Comparison of ENCODE assay signal across 16 cellular contexts in genomic region chr10:133385214-133385613, GRCh38. TPM values are rescaled to one million over a fixed set of nuclear protein-coding genes. Genes with fewer than 3 reads are reported as not detected.
DNase-seq lines count a peak whose midpoint lies in the region; ATAC-seq and TF ChIP-seq lines count a peak whose summit lies in the region.
"Had no signal": no experiment of that assay in that cellular context is flagged by ENCODE, and none has a peak within 500 bp of the region (broad histone marks: within the 10 kb centered on the region; RNA-seq: fewer than 3 reads in every experiment).

No MANE protein-coding gene starts in this region.

- H3K9me3 ChIP-seq in right cardiac atrium (ENCODE audit: control insufficient read depth, low read length): no peaks in the 10 kb centered on the region
- H3K9me3 ChIP-seq in heart right ventricle: no peaks in the 10 kb centered on the region
- H3K9me3 ChIP-seq in WERI-Rb-1 (ENCODE audit: severe bottlenecking): no peaks in the 10 kb centered on the region
- no peaks in the 10 kb centered on the region for H3K9me3 ChIP-seq in left lung
- H3K9me3 ChIP-seq in upper lobe of right lung: no peaks in the 10 kb centered on the region
- H3K9me3 ChIP-seq: A549, HAP-1 had no signal

- H3K27ac ChIP-seq in right cardiac atrium (ENCODE audit: low read length): no peak overlapping the region
- H3K27ac ChIP-seq in heart right ventricle: no peak overlapping the region
- peak overlapping the region; percentile 59 for H3K27ac ChIP-seq in WERI-Rb-1
- H3K27ac ChIP-seq in left lung: no peak overlapping the region
- no peak overlapping the region for H3K27ac ChIP-seq in upper lobe of right lung
- H3K27ac ChIP-seq: A549 had no signal

- TF ChIP-seq CTCF in heart right ventricle (IDR thresholded peaks at IDR 0.05) (no peak), WERI-Rb-1 (IDR thresholded peaks at IDR 0.05; ENCODE audit: low read depth, low read length) (no peak), left lung (IDR thresholded peaks at IDR 0.05) (no peak), upper lobe of right lung (IDR thresholded peaks at IDR 0.05) (no peak)

- intact Hi-C loops in right cardiac atrium (cut with DNase I): no loop called here
- intact Hi-C loops in heart right ventricle (cut with DNase I): no loop called here
- intact Hi-C loops in left lung (cut with DNase I): no loop called here
- intact Hi-C loops in upper lobe of right lung (cut with DNase I): no loop called here

- DNase-seq in right cardiac atrium: peak in 2 of 3 donors; percentile 4 to 23
- DNase-seq in heart right ventricle: no peak
- DNase-seq in WERI-Rb-1: no peak
- peak; percentile 13 to 50 for DNase-seq in left lung
- DNase-seq in upper lobe of right lung: peak; percentile 21
- DNase-seq in G401 (ENCODE audit: low spot score): no peak
- DNase-seq: Calu3; CD4-positive, CD25-positive, alpha-beta regulatory T cell; DMS 273 treated with DMSO at 0.1 percent for 48 hours; DMS79 had no signal

- H3K36me3 ChIP-seq in heart right ventricle: peaks cover 0 to 33% (median 0%) of the 10 kb centered on the region in 9 donors
- H3K36me3 ChIP-seq in WERI-Rb-1: no peaks in the 10 kb centered on the region
- H3K36me3 ChIP-seq in left lung: peaks cover 0 to 6% of the 10 kb centered on the region in 2 donors
- no peaks in the 10 kb centered on the region for H3K36me3 ChIP-seq in upper lobe of right lung
- H3K36me3 ChIP-seq: HAP-1 had no signal

- 92% methylated on average over 2 of the region's 2 CpGs for WGBS in right cardiac atrium
- WGBS in heart right ventricle, 2 donors: 95 to 97% methylated on average over 2 of the region's 2 CpGs

- in situ Hi-C loops in G401 (cut with HindIII; ENCODE audit: low sequenced_read_pairs): no loop called here

- H3K4me1 ChIP-seq in right cardiac atrium (ENCODE audit: control insufficient read depth, insufficient read depth, low read length) (no peaks in the 10 kb centered on the region), heart right ventricle (peaks cover 0 to 26% (median 1%) of the 10 kb centered on the region in 9 donors), left lung (peaks cover 0 to 12% of the 10 kb centered on the region in 2 donors), upper lobe of right lung (no peaks in the 10 kb centered on the region)
- H3K4me1 ChIP-seq: HAP-1 had no signal

- H3K4me3 ChIP-seq in right cardiac atrium (ENCODE audit: low read length): no peak overlapping the region
- no peak overlapping the region for H3K4me3 ChIP-seq in heart right ventricle
- H3K4me3 ChIP-seq in WERI-Rb-1 (ENCODE audit: low read depth, low read length): no peak overlapping the region
- no peak overlapping the region for H3K4me3 ChIP-seq in left lung
- no peak overlapping the region for H3K4me3 ChIP-seq in upper lobe of right lung
- H3K4me3 ChIP-seq: A549, HAP-1 had no signal

- no peaks in the 10 kb centered on the region for H3K27me3 ChIP-seq in right cardiac atrium (ENCODE audit: control insufficient read depth, insufficient read depth)
- H3K27me3 ChIP-seq in heart right ventricle: no peaks in the 10 kb centered on the region
- H3K27me3 ChIP-seq in WERI-Rb-1 (ENCODE audit: insufficient read depth, low read depth, severe bottlenecking): no peaks in the 10 kb centered on the region
- peaks cover 0 to 4% of the 10 kb centered on the region in 2 donors for H3K27me3 ChIP-seq in left lung
- H3K27me3 ChIP-seq in upper lobe of right lung: no peaks in the 10 kb centered on the region

- ATAC-seq in right cardiac atrium: no peak
- no peak for ATAC-seq in heart right ventricle
- no peak for ATAC-seq in left lung
- no peak for ATAC-seq in upper lobe of right lung
- ATAC-seq in esophagus mucosa: no peak
- ATAC-seq: A549 had no signal

RNA-seq across cellular contexts. Expression of gene PAOX, which starts 6.2 kb away (rescaled TPM):
- total RNA-seq in right cardiac atrium (1 to 10 TPM; 2.9 to 3.4 (median 3.2) TPM), heart right ventricle (1 to 10 TPM; 1.5 to 4.4 (median 2.5) TPM), left lung (1 to 10 TPM; 5.7 to 7.1 TPM), upper lobe of right lung (6.0 TPM), esophagus mucosa (11.3 TPM)
- polyA plus RNA-seq in right cardiac atrium (2.7 TPM), heart right ventricle (1 to 10 TPM; 3.8 to 4.1 TPM)
- total RNA-seq in G401 (2014; rRNA removed; shearing (Covaris generic)): 11.7 and 13.9 TPM in 2 replicates

RNA-seq across cellular contexts. Expression of gene MTG1, which starts 8.7 kb away (rescaled TPM):
- 10 to 100 TPM; 17.2 to 21.7 (median 19.9) TPM for total RNA-seq in right cardiac atrium
- polyA plus RNA-seq in right cardiac atrium: 25.3 TPM
- total RNA-seq in heart right ventricle: 10 to 100 TPM; 17.4 to 28.0 (median 22.1) TPM
- 10 to 100 TPM; 34.2 to 36.2 TPM for polyA plus RNA-seq in heart right ventricle
- 10 to 100 TPM; 31.5 to 46.5 TPM for total RNA-seq in left lung
- total RNA-seq in upper lobe of right lung: 33.0 TPM
- total RNA-seq in esophagus mucosa: 35.2 TPM
- total RNA-seq in G401 (2014; rRNA removed; shearing (Covaris generic)): 60.7 and 66.8 TPM in 2 replicates

RNA-seq across cellular contexts. Expression of gene ECHS1, which starts 12.1 kb away (rescaled TPM):
- total RNA-seq in right cardiac atrium (100 to 1,000 TPM in 2 of 4 donors, 10 to 100 TPM in 2; 91.0 to 124 (median 107) TPM), heart right ventricle (100 to 1,000 TPM; 180 to 275 (median 225) TPM), left lung (10 to 100 TPM; 71.0 to 85.9 TPM), upper lobe of right lung (55.8 TPM), esophagus mucosa (79.5 TPM)
- polyA plus RNA-seq in right cardiac atrium (177 TPM), heart right ventricle (100 to 1,000 TPM; 117 to 124 TPM)
- 105 and 118 TPM in 2 replicates for total RNA-seq in G401 (2014; rRNA removed; shearing (Covaris generic))

RNA-seq across cellular contexts. Expression of gene FUOM, which starts 27.4 kb away (rescaled TPM):
- 10 to 100 TPM; 19.7 to 25.0 (median 21.8) TPM for total RNA-seq in right cardiac atrium
- 26.9 TPM for polyA plus RNA-seq in right cardiac atrium
- 10 to 100 TPM in 2 of 10 donors, 1 to 10 TPM in 8; 2.0 to 13.5 (median 5.1) TPM for total RNA-seq in heart right ventricle
- 10 to 100 TPM; 16.5 to 17.0 TPM for polyA plus RNA-seq in heart right ventricle
- total RNA-seq in left lung: 10 to 100 TPM; 12.1 to 24.1 TPM
- 21.2 TPM for total RNA-seq in upper lobe of right lung
- 10.2 TPM for total RNA-seq in esophagus mucosa
- 65.7 and 103 TPM in 2 replicates for total RNA-seq in G401 (2014; rRNA removed; shearing (Covaris generic))

RNA-seq across cellular contexts. Expression of gene PRAP1, which starts 38.0 kb away (rescaled TPM):
- total RNA-seq in right cardiac atrium: not detected
- not detected for polyA plus RNA-seq in right cardiac atrium
- not detected for total RNA-seq in heart right ventricle
- polyA plus RNA-seq in heart right ventricle: not detected
- not detected for total RNA-seq in left lung
- not detected for total RNA-seq in upper lobe of right lung
- not detected for total RNA-seq in esophagus mucosa
- 1.8 and 3.0 TPM in 2 replicates for total RNA-seq in G401 (2014; rRNA removed; shearing (Covaris generic))
- total RNA-seq: Calu3; CD4-positive, CD25-positive, alpha-beta regulatory T cell; H1 had no signal
- polyA plus RNA-seq: AG04450; BJ; CD4-positive, CD25-positive, alpha-beta regulatory T cell had no signal

Comparison
In these comparisons a context has a peak if more than half of its experiments do, and no peak if none do; other contexts are left out.
1. DNase-seq: peak in right cardiac atrium (2 of 3), left lung (2 of 2) and upper lobe of right lung (single experiment); none in heart right ventricle (0 of 2), WERI-Rb-1 (single experiment) and G401 (single experiment).